ENCODE assay signal across 1 cellular context in genomic region chr5:140546851-140547507, GRCh38.
TF ChIP-seq lines count a peak whose summit lies in the region.

No MANE protein-coding gene starts in this region.

TF ChIP-seq in GM12878, 131 proteins besides CTCF, POLR2A, EP300 and RAD21:
- TF ChIP-seq RB1 (IDR thresholded peaks at IDR 0.05; ENCODE audit: borderline replicate concordance), result no peak
